27 cellular contexts compared by ENCODE assay signal in genomic region chr15:89799011-89799924, GRCh38. TPM values are rescaled to one million over a fixed set of nuclear protein-coding genes. Genes with fewer than 3 reads are reported as not detected.
DNase-seq lines count a peak whose midpoint lies in the region; ATAC-seq and TF ChIP-seq lines count a peak whose summit lies in the region.
"Had no signal": no experiment of that assay in that cellular context is flagged by ENCODE, and none has a peak within 500 bp of the region (broad histone marks: within the 10 kb centered on the region; RNA-seq: fewer than 3 reads in every experiment).

No MANE protein-coding gene starts in this region.

- intact Hi-C loops in activated B cell treated with CpG ODN at 0.5 μM for 24 hours (cut with micrococcal nuclease) (no loop called here), spleen (cut with DNase I; ENCODE audit: low total_unique reads) (no loop called here)

- H3K4me1 Mint-ChIP-seq in activated naive CD8-positive, alpha-beta T cell treated with anti-CD3 and anti-CD28 coated beads, Interleukin-2, amount 50 U/mL, for 24 hours = no peaks in the 10 kb centered on the region
- H3K4me1 Mint-ChIP-seq in activated naive CD8-positive, alpha-beta T cell treated with anti-CD3 and anti-CD28 coated beads for 36 hours = no peaks in the 10 kb centered on the region
- H3K4me1 Mint-ChIP-seq in activated B cell treated with CpG ODN at 0.5 μM for 24 hours = peaks cover 15% of the 10 kb centered on the region
- H3K4me1 Mint-ChIP-seq: activated naive CD4-positive, alpha-beta T cell treated with anti-CD3 and anti-CD28 coated beads, Interleukin-2, amount 50 U/mL, for 24 hours had no signal

- H3K27me3 ChIP-seq in spleen (replicated peaks in 1 of 7) = peaks cover 0 to 30% (median 0%) of the 10 kb centered on the region in 7 donors
- H3K27me3 ChIP-seq: upper lobe of right lung had no signal

- peak; percentile 3 for ATAC-seq in activated naive CD8-positive, alpha-beta T cell treated with anti-CD3 and anti-CD28 coated beads, Interleukin-2, amount 50 U/mL, for 24 hours
- peak; percentile 82 for ATAC-seq in activated B cell treated with CpG ODN at 0.5 μM for 24 hours (ENCODE audit: low read depth)
- no peak for ATAC-seq in HG02623 (IDR thresholded peaks at IDR 0.05; ENCODE audit: unreplicated experiment)
- ATAC-seq in HG02798 (IDR thresholded peaks at IDR 0.05; ENCODE audit: poor library complexity, unreplicated experiment) = no peak
- ATAC-seq: heart right ventricle, Panc1, sciatic nerve, upper lobe of right lung had no signal

- H3K4me3 Mint-ChIP-seq in activated naive CD8-positive, alpha-beta T cell treated with anti-CD3 and anti-CD28 coated beads, Interleukin-2, amount 50 U/mL, for 24 hours = no peak overlapping the region
- H3K4me3 Mint-ChIP-seq in activated naive CD8-positive, alpha-beta T cell treated with anti-CD3 and anti-CD28 coated beads for 36 hours = no peak overlapping the region
- H3K4me3 Mint-ChIP-seq in activated B cell treated with CpG ODN at 0.5 μM for 24 hours = no peak overlapping the region
- H3K4me3 Mint-ChIP-seq: activated naive CD4-positive, alpha-beta T cell treated with anti-CD3 and anti-CD28 coated beads, Interleukin-2, amount 50 U/mL, for 24 hours had no signal

- peaks cover 4% of the 10 kb centered on the region for H3K9me3 Mint-ChIP-seq in activated naive CD8-positive, alpha-beta T cell treated with anti-CD3 and anti-CD28 coated beads, Interleukin-2, amount 50 U/mL, for 24 hours
- H3K9me3 Mint-ChIP-seq in activated naive CD8-positive, alpha-beta T cell treated with anti-CD3 and anti-CD28 coated beads for 36 hours = peaks cover 5% of the 10 kb centered on the region
- H3K9me3 Mint-ChIP-seq in activated B cell treated with CpG ODN at 0.5 μM for 24 hours = peaks cover 2% of the 10 kb centered on the region
- H3K9me3 Mint-ChIP-seq: activated naive CD4-positive, alpha-beta T cell treated with anti-CD3 and anti-CD28 coated beads, Interleukin-2, amount 50 U/mL, for 24 hours had no signal

- POLR2A ChIA-PET in activated B cell treated with CpG ODN at 0.5 μM for 24 hours (lab: Charles Lee) = no interaction called here

- no peak overlapping the region for H3K27ac ChIP-seq in spleen
- H3K27ac ChIP-seq: coronary artery, heart right ventricle, prostate gland, upper lobe of right lung had no signal

- no peak overlapping the region for H3K27ac Mint-ChIP-seq in activated naive CD8-positive, alpha-beta T cell treated with anti-CD3 and anti-CD28 coated beads, Interleukin-2, amount 50 U/mL, for 24 hours
- H3K27ac Mint-ChIP-seq in activated naive CD8-positive, alpha-beta T cell treated with anti-CD3 and anti-CD28 coated beads for 36 hours = no peak overlapping the region
- no peak overlapping the region for H3K27ac Mint-ChIP-seq in activated B cell treated with CpG ODN at 0.5 μM for 24 hours
- H3K27ac Mint-ChIP-seq: activated naive CD4-positive, alpha-beta T cell treated with anti-CD3 and anti-CD28 coated beads, Interleukin-2, amount 50 U/mL, for 24 hours had no signal

- H3K4me3 ChIP-seq in spleen = no peak overlapping the region
- H3K4me3 ChIP-seq: coronary artery, heart right ventricle, prostate gland, upper lobe of right lung had no signal

- no peak for TF ChIP-seq CTCF in activated B cell treated with CpG ODN at 0.5 μM for 24 hours (IDR thresholded peaks at IDR 0.05)
- no peak for TF ChIP-seq CTCF in spleen (IDR thresholded peaks at IDR 0.05 in 8 of 11, conservative IDR thresholded peaks at IDR 0.05 in 3 of 11)

- H3K27me3 Mint-ChIP-seq in activated naive CD8-positive, alpha-beta T cell treated with anti-CD3 and anti-CD28 coated beads, Interleukin-2, amount 50 U/mL, for 24 hours = peaks cover 2% of the 10 kb centered on the region
- H3K27me3 Mint-ChIP-seq in activated naive CD8-positive, alpha-beta T cell treated with anti-CD3 and anti-CD28 coated beads for 36 hours = peaks cover 5% of the 10 kb centered on the region
- peaks cover 5% of the 10 kb centered on the region for H3K27me3 Mint-ChIP-seq in activated B cell treated with CpG ODN at 0.5 μM for 24 hours

- H3K9me3 ChIP-seq in spleen = peaks cover 0 to 8% (median 6%) of the 10 kb centered on the region in 8 donors
- H3K9me3 ChIP-seq: prostate gland, upper lobe of right lung had no signal

- H3K36me3 ChIP-seq in spleen = peaks cover 0 to 92% (median 3%) of the 10 kb centered on the region in 6 donors

- no peaks in the 10 kb centered on the region for H3K36me3 Mint-ChIP-seq in activated naive CD8-positive, alpha-beta T cell treated with anti-CD3 and anti-CD28 coated beads, Interleukin-2, amount 50 U/mL, for 24 hours (ENCODE audit: low read depth)
- H3K36me3 Mint-ChIP-seq in activated naive CD8-positive, alpha-beta T cell treated with anti-CD3 and anti-CD28 coated beads for 36 hours = no peaks in the 10 kb centered on the region
- H3K36me3 Mint-ChIP-seq in activated B cell treated with CpG ODN at 0.5 μM for 24 hours (ENCODE audit: low read depth) = no peaks in the 10 kb centered on the region
- H3K36me3 Mint-ChIP-seq: activated naive CD4-positive, alpha-beta T cell treated with anti-CD3 and anti-CD28 coated beads, Interleukin-2, amount 50 U/mL, for 24 hours had no signal

- 75 to 83% (median 82%) methylated on average over 20 of the region's 20 CpGs for WGBS in spleen, 5 donors

- DNase-seq in activated naive CD8-positive, alpha-beta T cell treated with anti-CD3 and anti-CD28 coated beads, Interleukin-2, amount 50 U/mL, for 24 hours = no peak
- DNase-seq in activated naive CD8-positive, alpha-beta T cell treated with anti-CD3 and anti-CD28 coated beads for 36 hours = no peak
- DNase-seq in activated B cell treated with CpG ODN at 0.5 μM for 24 hours (no peak), left kidney (ENCODE audit: low read depth, low spot score) (peak; percentile 69), spleen (peak; percentile 64)
- no peak for DNase-seq in activated T-cell treated with anti-CD3 and anti-CD28 coated beads, Interleukin-2, amount 50 U/mL, for 48 hours
- DNase-seq: 8988T; activated CD4-positive, alpha-beta T cell treated with anti-CD3 and anti-CD28 coated beads for 4 hours; activated T-cell treated with anti-CD3 and anti-CD28 coated beads for 4 hours; anterior cingulate cortex; HCEC 1CT; heart right ventricle; mammary epithelial cell; MV-4-11; NCI-H146; SHP77 treated with DMSO at 0.1 percent for 48 hours; stimulated activated CD4-positive, alpha-beta T cell treated with anti-CD3 and anti-CD28 coated beads, Interleukin-4, amount 100 ng/mL, for 4 hours; T-helper 9 cell; upper lobe of right lung had no signal

- no peak for TF ChIP-seq POLR2A in spleen (IDR thresholded peaks at IDR 0.05)

- CTCF ChIA-PET in activated B cell treated with CpG ODN at 0.5 μM for 24 hours (lab: Charles Lee) = no interaction called here

- peaks cover 0 to 14% (median 0%) of the 10 kb centered on the region in 6 donors for H3K4me1 ChIP-seq in spleen
- H3K4me1 ChIP-seq: prostate gland had no signal

RNA-seq across cellular contexts. Expression of gene ANPEP, which starts 15.4 kb away (rescaled TPM):
- total RNA-seq in activated naive CD8-positive, alpha-beta T cell treated with anti-CD3 and anti-CD28 coated beads for 36 hours = under 1 TPM in 1 of 2 experiments, not detected in 1; 0.27 TPM
- total RNA-seq in activated B cell treated with CpG ODN at 0.5 μM for 24 hours = 4.5 and 4.8 TPM in 2 replicates
- 100 to 1,000 TPM in 1 of 7 donors, 10 to 100 TPM in 6; 16.6 to 226 (median 35.1) TPM for total RNA-seq in spleen
- 10 to 100 TPM in 1 of 3 donors, 1 to 10 TPM in 2; 1.3 to 11.0 (median 7.7) TPM for polyA plus RNA-seq in spleen
- total RNA-seq: G401 had no signal

RNA-seq across cellular contexts. Expression of gene MESP2, which starts 23.1 kb away (rescaled TPM):
- total RNA-seq in activated naive CD8-positive, alpha-beta T cell treated with anti-CD3 and anti-CD28 coated beads for 36 hours = not detected
- 0.40 TPM in 1 of 2 replicates, not detected in the other for total RNA-seq in activated B cell treated with CpG ODN at 0.5 μM for 24 hours
- not detected for total RNA-seq in spleen
- polyA plus RNA-seq in spleen = under 1 TPM in 1 of 3 donors, not detected in 2; 0.05 TPM
- total RNA-seq: G401, upper lobe of right lung had no signal

RNA-seq across cellular contexts. Expression of gene MESP1, which starts 48.2 kb away (rescaled TPM):
- total RNA-seq in activated naive CD8-positive, alpha-beta T cell treated with anti-CD3 and anti-CD28 coated beads for 36 hours = 1 to 10 TPM; 4.2 to 4.5 TPM
- total RNA-seq in activated B cell treated with CpG ODN at 0.5 μM for 24 hours = 0.24 and 0.71 TPM in 2 replicates
- total RNA-seq in spleen = 1 to 10 TPM in 1 of 7 donors, under 1 TPM in 6; 0.19 to 1.0 (median 0.60) TPM
- 1 to 10 TPM in 1 of 3 donors, under 1 TPM in 2; 0.45 to 1.2 (median 0.61) TPM for polyA plus RNA-seq in spleen
- total RNA-seq: G401 had no signal
- polyA plus RNA-seq: mammary epithelial cell had no signal

Comparison
In these comparisons a context has a peak if more than half of its experiments do, and no peak if none do; other contexts are left out.
1. ATAC-seq: peak in activated naive CD8-positive, alpha-beta T cell treated with anti-CD3 and anti-CD28 coated beads, Interleukin-2, amount 50 U/mL, for 24 hours (single experiment) and activated B cell treated with CpG ODN at 0.5 μM for 24 hours (single experiment); none in HG02623 (single experiment) and HG02798 (single experiment).
2. DNase-seq: peak in left kidney (single experiment) and spleen (single experiment); none in activated naive CD8-positive, alpha-beta T cell treated with anti-CD3 and anti-CD28 coated beads, Interleukin-2, amount 50 U/mL, for 24 hours (single experiment), activated naive CD8-positive, alpha-beta T cell treated with anti-CD3 and anti-CD28 coated beads for 36 hours (single experiment), activated B cell treated with CpG ODN at 0.5 μM for 24 hours (single experiment) and activated T-cell treated with anti-CD3 and anti-CD28 coated beads, Interleukin-2, amount 50 U/mL, for 48 hours (0 of 2).